Comparison of ENCODE assay signal across 8 cellular contexts in genomic region chr5:109921735-109922395, GRCh38.
DNase-seq lines count a peak whose midpoint lies in the region; ATAC-seq and TF ChIP-seq lines count a peak whose summit lies in the region.

No MANE protein-coding gene starts in this region.

- H3K4me3 ChIP-seq in thyroid gland (replicated peaks in 1 of 3): no peak overlapping the region

- ATAC-seq in HG02763 (IDR thresholded peaks at IDR 0.05; ENCODE audit: unreplicated experiment): no peak

- peak; percentile 16 for DNase-seq in stimulated activated CD4-positive, alpha-beta T cell treated with anti-CD3 and anti-CD28 coated beads, Interleukin-15, amount 100 ng/mL, for 24 hours
- no peak for DNase-seq in stimulated activated CD4-positive, alpha-beta T cell treated with anti-CD3 and anti-CD28 coated beads, Interleukin-2, amount 100 ng/mL, for 48 hours
- DNase-seq in T-helper 22 cell (ENCODE audit: low read depth) (peak; percentile 11), thyroid gland (peak; percentile 87 to 91), kidney glomerular epithelial cell (lab: John Stamatoyannopoulos, UW) (no peak), medulla oblongata (ENCODE audit: extremely low spot score) (no peak)
- peak; percentile 26 for DNase-seq in effector CD8-positive, alpha-beta T cell (lab: John Stamatoyannopoulos, UW)

- H3K9me3 ChIP-seq in thyroid gland: no peaks in the 10 kb centered on the region

- peak in 1 of 6 experiments; percentile 3 for TF ChIP-seq CTCF in thyroid gland (IDR thresholded peaks at IDR 0.05)

- intact Hi-C loops in thyroid gland (cut with DNase I): no loop called here

- 14 to 24% methylated on average over 5 of the region's 5 CpGs for WGBS in thyroid gland, 2 donors

- H3K27me3 ChIP-seq in thyroid gland: no peaks in the 10 kb centered on the region

- H3K4me1 ChIP-seq in thyroid gland: peaks cover 4 to 16% of the 10 kb centered on the region in 2 donors

- peak overlapping the region; percentile 39 to 70 (median 56) for H3K27ac ChIP-seq in thyroid gland

- no peak for TF ChIP-seq POLR2A in thyroid gland (IDR thresholded peaks at IDR 0.05)

- H3K36me3 ChIP-seq in thyroid gland: no peaks in the 10 kb centered on the region

Comparison
In these comparisons a context has a peak if more than half of its experiments do, and no peak if none do; other contexts are left out.
1. DNase-seq: peak in stimulated activated CD4-positive, alpha-beta T cell treated with anti-CD3 and anti-CD28 coated beads, Interleukin-15, amount 100 ng/mL, for 24 hours (single experiment), T-helper 22 cell (single experiment), effector CD8-positive, alpha-beta T cell (single experiment) and thyroid gland (2 of 2); none in stimulated activated CD4-positive, alpha-beta T cell treated with anti-CD3 and anti-CD28 coated beads, Interleukin-2, amount 100 ng/mL, for 48 hours (0 of 2), kidney glomerular epithelial cell (single experiment) and medulla oblongata (single experiment).